ENCODE assay signal across 8 cellular contexts in genomic region chr9:136644343-136644592, GRCh38. TPM values are rescaled to one million over a fixed set of nuclear protein-coding genes. Genes with fewer than 3 reads are reported as not detected.
DNase-seq lines count a peak whose midpoint lies in the region; ATAC-seq and TF ChIP-seq lines count a peak whose summit lies in the region.

No MANE protein-coding gene starts in this region.

- peaks cover 12% of the 10 kb centered on the region for H3K4me1 ChIP-seq in BE2C

- H3K9me3 ChIP-seq in BE2C = no peaks in the 10 kb centered on the region

- DNase-seq in DMS79 (lab: John Stamatoyannopoulos, UW) (peak; percentile 70), M059J (ENCODE audit: low read depth) (peak; percentile 73), epithelial cell of proximal tubule (ENCODE audit: low read depth) (no peak), omental fat pad (ENCODE audit: low spot score) (no peak), sciatic nerve (ENCODE audit: low spot score) (no peak), ecto neural progenitor cell (ENCODE audit: low spot score) (no peak), BE2C (no peak)

- ATAC-seq in omental fat pad (ENCODE audit: low FRiP score) (peak; percentile 67), sciatic nerve (no peak), HG02938 (IDR thresholded peaks at IDR 0.05; ENCODE audit: unreplicated experiment) (no peak)

- intact Hi-C loops in sciatic nerve (cut with DNase I) = no loop called here

- peak overlapping the region; percentile 14 for H3K4me3 ChIP-seq in epithelial cell of proximal tubule (ENCODE audit: low read depth, low read length)
- H3K4me3 ChIP-seq in BE2C (ENCODE audit: low read depth, low read length) = no peak overlapping the region

- no peaks in the 10 kb centered on the region for H3K36me3 ChIP-seq in BE2C

- no peak for TF ChIP-seq CTCF in epithelial cell of proximal tubule (conservative IDR thresholded peaks at IDR 0.05; ENCODE audit: low read depth, low read length)
- TF ChIP-seq CTCF in omental fat pad (IDR thresholded peaks at IDR 0.05) = no peak
- TF ChIP-seq CTCF in BE2C (IDR thresholded peaks at IDR 0.05; ENCODE audit: low read depth, low read length) = no peak

- H3K27me3 ChIP-seq in BE2C = no peaks in the 10 kb centered on the region

RNA-seq across cellular contexts. Expression of gene EGFL7, which starts 18.4 kb away (rescaled TPM):
- total RNA-seq in M059J (2014; rRNA removed; shearing (Covaris generic)) = 18.0 and 20.9 TPM in 2 replicates
- total RNA-seq in epithelial cell of proximal tubule (15.6 and 35.0 TPM in 2 replicates), omental fat pad (100 to 1,000 TPM in 3 of 4 donors, 10 to 100 TPM in 1; 50.6 to 274 (median 145) TPM), sciatic nerve (242 TPM)
- polyA plus RNA-seq in BE2C (2012; ENCODE audit: insufficient read depth, insufficient read length, low read depth) = 154 TPM

RNA-seq across cellular contexts. Expression of gene AGPAT2, which starts 43.0 kb away (rescaled TPM):
- 47.9 and 55.7 TPM in 2 replicates for total RNA-seq in M059J (2014; rRNA removed; shearing (Covaris generic))
- total RNA-seq in epithelial cell of proximal tubule (40.5 and 71.3 TPM in 2 replicates), omental fat pad (100 to 1,000 TPM; 391 to 854 (median 473) TPM), sciatic nerve (33.9 TPM)
- polyA plus RNA-seq in BE2C (2012; ENCODE audit: insufficient read depth, insufficient read length, low read depth) = 82.5 TPM

Comparison
In these comparisons a context has a peak if more than half of its experiments do, and no peak if none do; other contexts are left out.
1. DNase-seq: peak in DMS79 (single experiment) and M059J (single experiment); none in epithelial cell of proximal tubule (single experiment), omental fat pad (single experiment), sciatic nerve (single experiment), ecto neural progenitor cell (single experiment) and BE2C (single experiment).